8 cellular contexts compared by ENCODE assay signal in the genomic region with DNA sequence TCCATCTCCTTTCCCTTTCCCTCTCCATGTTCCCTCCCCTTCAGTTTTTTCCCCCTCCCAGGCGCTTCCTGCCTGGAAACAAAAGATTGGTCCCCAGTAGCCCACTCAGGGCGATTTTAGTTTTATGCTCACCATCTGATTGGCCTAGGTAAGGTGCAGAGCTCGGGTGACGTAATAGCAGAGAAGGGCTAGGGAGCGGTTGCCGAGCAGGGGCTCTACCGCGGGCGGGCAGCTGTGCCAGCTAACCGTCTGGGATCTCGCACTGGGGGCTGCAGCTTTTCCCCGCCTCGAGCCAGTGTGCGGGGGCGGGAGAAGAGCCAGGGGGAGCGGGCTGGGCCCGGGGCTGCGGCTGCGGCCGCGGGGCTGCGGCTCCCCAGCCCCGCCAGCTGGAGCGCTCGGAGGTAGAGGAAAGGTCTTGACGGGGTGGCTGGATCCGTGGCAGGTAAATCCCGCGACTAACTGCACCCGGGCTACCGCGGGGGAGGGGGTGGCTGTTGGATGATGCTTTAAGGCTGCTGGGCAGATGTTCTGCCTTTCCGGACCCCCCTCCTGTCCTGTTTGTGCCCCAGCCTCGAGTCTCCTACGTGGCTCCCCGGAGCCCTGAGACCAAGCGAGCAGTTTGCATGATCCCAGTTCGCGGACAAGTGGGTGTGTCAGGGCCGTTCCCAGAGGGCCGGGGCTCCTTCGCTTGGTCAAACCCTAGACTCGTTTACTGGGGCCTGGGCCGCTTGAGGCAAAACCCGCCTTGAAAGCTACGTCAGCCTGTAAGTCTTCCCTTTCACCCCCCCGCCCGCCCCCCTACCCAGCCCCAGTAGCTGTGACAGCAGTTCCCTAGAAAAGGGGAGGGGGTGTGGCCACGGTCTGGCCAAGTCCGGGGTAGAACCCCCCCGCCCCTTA. TPM values are rescaled to one million over a fixed set of nuclear protein-coding genes. Genes with fewer than 3 reads are reported as not detected.
DNase-seq lines count a peak whose midpoint lies in the region; ATAC-seq and TF ChIP-seq lines count a peak whose summit lies in the region.

A gene (plus strand): TSS at position 218 of the 897 bp plus-strand sequence. CDS start 26,913 bp downstream, outside the sequence.

- H3K4me1 ChIP-seq in gastroesophageal sphincter, result no peaks in the 10 kb centered on the region

- H3K4me3 ChIP-seq in H7 (ENCODE audit: insufficient read depth, low read depth, low read length) (peak within 1 kb of the TSS; percentile 90), gastroesophageal sphincter (peak within 1 kb of the TSS; percentile 56 to 58)

- peaks cover 11% of the 10 kb centered on the region for H3K27me3 ChIP-seq in CD4-positive, alpha-beta T cell (ENCODE audit: control insufficient read depth, insufficient read depth, low read length)
- H3K27me3 ChIP-seq in H7 (ENCODE audit: control insufficient read depth, insufficient read depth, low read length) (peaks cover 6% of the 10 kb centered on the region; the same call in 1 of the 2 replicates), gastroesophageal sphincter (no peaks in the 10 kb centered on the region)

- CTCF ChIA-PET in CD4-positive, alpha-beta T cell (lab: Charles Lee), result no interaction called here
- CTCF ChIA-PET in activated naive CD4-positive, alpha-beta T cell treated with anti-CD3 and anti-CD28 coated beads for 36 hours (lab: Charles Lee), result interaction anchor here (0.6 to 1.0 kb wide), 2 partner anchors 59 to 108 kb away, joined by 3 to 4 read pairs; no protein-coding TSS in a partner anchor

- peak in 4 of 10 experiments; percentile 3 to 26 (median 12) for DNase-seq in CD4-positive, alpha-beta T cell
- peak; percentile 77 for DNase-seq in H7
- peak; percentile 8 for DNase-seq in NCI-H226
- DNase-seq in activated naive CD4-positive, alpha-beta T cell treated with anti-CD3 and anti-CD28 coated beads for 36 hours, result peak; percentile 20
- peak; percentile 49 for DNase-seq in non-pigmented ciliary epithelial cell (ENCODE audit: low read depth)
- no peak for DNase-seq in NOMO-1 (lab: John Stamatoyannopoulos, UW; ENCODE audit: unreplicated experiment in 2 of 2)

- TF ChIP-seq CTCF in CD4-positive, alpha-beta T cell (IDR thresholded peaks at IDR 0.05), result no peak
- TF ChIP-seq CTCF in gastroesophageal sphincter (IDR thresholded peaks at IDR 0.05), result no peak

- H3K27ac ChIP-seq in CD4-positive, alpha-beta T cell (ENCODE audit: low read depth, low read length), result no peak within 1 kb of the TSS
- peak within 1 kb of the TSS in 3 of 4 donors; percentile 70 to 82 (median 75) for H3K27ac ChIP-seq in gastroesophageal sphincter

- ATAC-seq in CD4-positive, alpha-beta T cell (ENCODE audit: poor library complexity), result peak; percentile 62
- peak; percentile 89 for ATAC-seq in gastroesophageal sphincter
- ATAC-seq in GM19455 (IDR thresholded peaks at IDR 0.05; ENCODE audit: unreplicated experiment), result no peak

- POLR2A ChIA-PET in CD4-positive, alpha-beta T cell (lab: Charles Lee), result no interaction called here

- H3K4me3 Mint-ChIP-seq in CD4-positive, alpha-beta T cell, result peak within 1 kb of the TSS; percentile 93
- peak within 1 kb of the TSS; percentile 74 for H3K4me3 Mint-ChIP-seq in activated naive CD4-positive, alpha-beta T cell treated with anti-CD3 and anti-CD28 coated beads for 36 hours

- H3K9me3 Mint-ChIP-seq in CD4-positive, alpha-beta T cell, result no peaks in the 10 kb centered on the region
- H3K9me3 Mint-ChIP-seq in activated naive CD4-positive, alpha-beta T cell treated with anti-CD3 and anti-CD28 coated beads for 36 hours, result no peaks in the 10 kb centered on the region

- peaks cover 24% of the 10 kb centered on the region for H3K27me3 Mint-ChIP-seq in CD4-positive, alpha-beta T cell
- peaks cover 11% of the 10 kb centered on the region for H3K27me3 Mint-ChIP-seq in activated naive CD4-positive, alpha-beta T cell treated with anti-CD3 and anti-CD28 coated beads for 36 hours (ENCODE audit: low read depth)

- WGBS in gastroesophageal sphincter (ENCODE audit: low coverage in 1 of 2), 2 donors, result 13% methylated on average over 3 of the region's 51 CpGs; no CpG with 5 or more reads in 1 of the 2 donors

- H3K9me3 ChIP-seq in CD4-positive, alpha-beta T cell (ENCODE audit: control insufficient read depth, low read length), result no peaks in the 10 kb centered on the region
- no peaks in the 10 kb centered on the region for H3K9me3 ChIP-seq in gastroesophageal sphincter

- H3K27ac Mint-ChIP-seq in CD4-positive, alpha-beta T cell, result peak within 1 kb of the TSS; percentile 78
- H3K27ac Mint-ChIP-seq in activated naive CD4-positive, alpha-beta T cell treated with anti-CD3 and anti-CD28 coated beads for 36 hours, result no peak within 1 kb of the TSS

- TF ChIP-seq EP300 in gastroesophageal sphincter (IDR thresholded peaks at IDR 0.05), result no peak

- H3K36me3 Mint-ChIP-seq in CD4-positive, alpha-beta T cell (ENCODE audit: low read depth), result no peaks in the 10 kb centered on the region
- no peaks in the 10 kb centered on the region for H3K36me3 Mint-ChIP-seq in activated naive CD4-positive, alpha-beta T cell treated with anti-CD3 and anti-CD28 coated beads for 36 hours (ENCODE audit: low read depth)

- TF ChIP-seq POLR2A in gastroesophageal sphincter (IDR thresholded peaks at IDR 0.05), result peak in 1 of 2 donors; percentile 31

- H3K4me1 Mint-ChIP-seq in CD4-positive, alpha-beta T cell (ENCODE audit: low read depth), result peaks cover 30% of the 10 kb centered on the region
- H3K4me1 Mint-ChIP-seq in activated naive CD4-positive, alpha-beta T cell treated with anti-CD3 and anti-CD28 coated beads for 36 hours (ENCODE audit: low read depth), result peaks cover 9% of the 10 kb centered on the region

- intact Hi-C loops in CD4-positive, alpha-beta T cell (cut with DNase I, micrococcal nuclease), result loop anchor here in 1 of 2 experiments (5.0 kb wide), 1 partner anchor 644 kb away; no protein-coding TSS in a partner anchor
- intact Hi-C loops in activated naive CD4-positive, alpha-beta T cell treated with anti-CD3 and anti-CD28 coated beads for 36 hours (cut with micrococcal nuclease), result loop anchor here (2.0 kb wide), 1 partner anchor 55 kb away; no protein-coding TSS in a partner anchor

- H3K36me3 ChIP-seq in H7 (replicated peaks; ENCODE audit: control insufficient read depth, insufficient read depth, low read length), result no peaks in the 10 kb centered on the region
- H3K36me3 ChIP-seq in gastroesophageal sphincter, result no peaks in the 10 kb centered on the region

RNA-seq across cellular contexts. Expression of the gene that starts here (rescaled TPM):
- total RNA-seq in CD4-positive, alpha-beta T cell, result 1 to 10 TPM; 1.5 to 1.9 TPM
- total RNA-seq in H7 (2014; rRNA removed; shearing (Covaris generic)), result 1.8 and 2.0 TPM in 2 replicates
- under 1 TPM; 0.55 to 0.64 TPM for total RNA-seq in activated naive CD4-positive, alpha-beta T cell treated with anti-CD3 and anti-CD28 coated beads for 36 hours
- total RNA-seq in gastroesophageal sphincter, result 1 to 10 TPM; 1.8 to 5.0 (median 2.2) TPM

Comparison
In these comparisons a context has a peak if more than half of its experiments do, and no peak if none do; other contexts are left out.
1. Peak in DNase-seq in activated naive CD4-positive, alpha-beta T cell treated with anti-CD3 and anti-CD28 coated beads for 36 hours; RNA of the gene not detected or under 1 TPM.
2. DNase-seq: peak in H7 (single experiment), NCI-H226 (single experiment) and non-pigmented ciliary epithelial cell (single experiment); none in NOMO-1 (0 of 2).